In genomic region chr2:189022002-189022401, GRCh38 we compare ENCODE assay signal across 12 cellular contexts. TPM values are rescaled to one million over a fixed set of nuclear protein-coding genes. Genes with fewer than 3 reads are reported as not detected.
DNase-seq lines count a peak whose midpoint lies in the region; ATAC-seq and TF ChIP-seq lines count a peak whose summit lies in the region.
"Had no signal": no experiment of that assay in that cellular context is flagged by ENCODE, and none has a peak within 500 bp of the region (broad histone marks: within the 10 kb centered on the region; RNA-seq: fewer than 3 reads in every experiment).

No MANE protein-coding gene starts in this region.

- no peaks in the 10 kb centered on the region for H3K36me3 Mint-ChIP-seq in activated naive CD8-positive, alpha-beta T cell treated with anti-CD3 and anti-CD28 coated beads for 36 hours

- DNase-seq in GM03348 (ENCODE audit: low spot score), result peak; percentile 55
- DNase-seq in body of pancreas, result peak in 1 of 4 donors; percentile 11
- DNase-seq in iris pigment epithelial cell (ENCODE audit: low read depth), result peak; percentile 96
- peak; percentile 22 for DNase-seq in superior temporal gyrus (ENCODE audit: extremely low spot score)
- no peak for DNase-seq in NCI-H345 (lab: John Stamatoyannopoulos, UW)
- DNase-seq in activated naive CD8-positive, alpha-beta T cell treated with anti-CD3 and anti-CD28 coated beads for 36 hours, result no peak
- no peak for DNase-seq in amygdala (lab: John Stamatoyannopoulos, UW)
- DNase-seq: Calu3, NCI-H1092 treated with DMSO at 0.1 percent for 48 hours had no signal

- H3K27ac Mint-ChIP-seq in activated naive CD8-positive, alpha-beta T cell treated with anti-CD3 and anti-CD28 coated beads for 36 hours, result no peak overlapping the region

- H3K36me3 ChIP-seq in body of pancreas (replicated peaks in 1 of 2; ENCODE audit: insufficient read depth in 1 of 2, low read depth in 2 of 2), result no peaks in the 10 kb centered on the region

- no peaks in the 10 kb centered on the region for H3K4me1 Mint-ChIP-seq in activated naive CD8-positive, alpha-beta T cell treated with anti-CD3 and anti-CD28 coated beads for 36 hours

- H3K27me3 Mint-ChIP-seq in activated naive CD8-positive, alpha-beta T cell treated with anti-CD3 and anti-CD28 coated beads for 36 hours, result peaks cover 16% of the 10 kb centered on the region

- no peaks in the 10 kb centered on the region for H3K4me1 ChIP-seq in body of pancreas
- H3K4me1 ChIP-seq: foreskin keratinocyte had no signal

- H3K4me3 Mint-ChIP-seq in activated naive CD8-positive, alpha-beta T cell treated with anti-CD3 and anti-CD28 coated beads for 36 hours, result no peak overlapping the region

- H3K27ac ChIP-seq in body of pancreas, result no peak overlapping the region
- H3K27ac ChIP-seq: foreskin keratinocyte had no signal

- WGBS in body of pancreas, 2 donors, result 53% methylated on average over 8 of the region's 8 CpGs

- no peak overlapping the region for H3K4me3 ChIP-seq in body of pancreas

- TF ChIP-seq CTCF in body of pancreas (IDR thresholded peaks at IDR 0.05), result no peak

- TF ChIP-seq POLR2A in body of pancreas (IDR thresholded peaks at IDR 0.05), result no peak

- no peaks in the 10 kb centered on the region for H3K9me3 Mint-ChIP-seq in activated naive CD8-positive, alpha-beta T cell treated with anti-CD3 and anti-CD28 coated beads for 36 hours

- H3K9me3 ChIP-seq in body of pancreas, result no peaks in the 10 kb centered on the region

- ATAC-seq in body of pancreas (peak; percentile 47), GM21360 (IDR thresholded peaks at IDR 0.05; ENCODE audit: unreplicated experiment) (no peak)
- ATAC-seq: foreskin keratinocyte had no signal

- intact Hi-C loops in body of pancreas (cut with DNase I), result no loop called here

- no peaks in the 10 kb centered on the region for H3K27me3 ChIP-seq in body of pancreas
- H3K27me3 ChIP-seq: foreskin keratinocyte had no signal

RNA-seq across cellular contexts. Expression of gene COL3A1, which starts 47.8 kb away (rescaled TPM):
- total RNA-seq in body of pancreas, result 10 to 100 TPM; 54.7 to 77.5 TPM
- total RNA-seq in activated naive CD8-positive, alpha-beta T cell treated with anti-CD3 and anti-CD28 coated beads for 36 hours, result not detected
- total RNA-seq: Calu3; T-helper 1 cell treated with Interleukin-12 subunit alpha and Interleukin-12 subunit beta and Interleukin-4 antibody, amounts not matched to agents 30 ng/mL and 1 ng/mL, for 36 hours had no signal

Comparison
In these comparisons a context has a peak if more than half of its experiments do, and no peak if none do; other contexts are left out.
1. DNase-seq: peak in GM03348 (single experiment), iris pigment epithelial cell (single experiment) and superior temporal gyrus (single experiment); none in NCI-H345 (single experiment), activated naive CD8-positive, alpha-beta T cell treated with anti-CD3 and anti-CD28 coated beads for 36 hours (single experiment) and amygdala (0 of 56).
2. RNA of gene COL3A1, which starts 47.8 kb away (total RNA-seq): 54.7 to 77.5 TPM in body of pancreas; not detected in activated naive CD8-positive, alpha-beta T cell treated with anti-CD3 and anti-CD28 coated beads for 36 hours; every median in the first group is over 10 times any median in the second.